In the genomic region with DNA sequence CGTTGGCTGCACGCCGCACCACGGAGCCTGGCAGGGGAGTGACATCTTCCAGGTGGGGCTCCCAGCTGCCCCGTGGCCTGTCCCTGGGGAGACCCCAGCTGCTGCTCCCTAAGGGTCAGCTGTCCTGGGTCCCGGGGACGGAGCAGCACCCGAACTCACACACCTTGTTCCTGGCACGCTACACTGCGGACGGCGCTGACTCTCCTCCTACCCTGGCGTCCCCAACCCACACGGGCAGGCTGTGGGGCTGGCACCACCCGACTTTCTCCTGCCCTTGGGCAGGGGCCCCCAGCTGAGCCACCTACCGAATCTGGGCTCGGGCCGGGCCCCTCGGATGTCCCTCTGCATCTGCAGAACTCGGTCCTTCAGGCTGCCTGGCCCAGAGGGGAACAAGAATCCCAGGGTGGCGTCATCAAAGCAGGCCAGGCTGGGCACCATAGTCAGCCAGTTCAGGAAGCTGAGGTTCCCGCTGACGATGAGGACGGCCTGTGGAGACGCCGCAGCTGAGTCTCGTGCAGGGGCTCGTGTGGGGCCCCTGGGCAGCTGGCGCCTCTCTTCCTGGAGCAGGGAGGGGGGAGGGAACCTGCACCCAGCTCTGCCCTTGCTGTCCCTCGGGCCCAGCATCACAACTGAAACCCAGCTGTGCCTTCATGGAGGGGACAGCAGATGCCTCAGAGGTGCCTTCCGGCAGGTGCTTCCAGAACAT, we compare ENCODE assay signal across 13 cellular contexts.
"Had no signal": no experiment of that assay in that cellular context is flagged by ENCODE, and none has a peak within 500 bp of the region (broad histone marks: within the 10 kb centered on the region; RNA-seq: fewer than 3 reads in every experiment).

No MANE protein-coding gene starts in this region.

- H3K4me1 Mint-ChIP-seq: T-helper 17 cell had no signal

- H3K36me3 ChIP-seq: cardiac muscle cell, right lobe of liver had no signal

- H3K4me3 Mint-ChIP-seq: activated T-helper 1 cell treated with anti-CD3 and anti-CD28 coated beads, Interleukin-12 subunit alpha, Interleukin-12 subunit beta, Interleukin-2, Interleukin-4 antibody, amounts not matched to agents 30 ng/mL and 10 ng/mL and 1 ng/mL, durations not matched to agents 14 hours and 24 hours and 36 hours; naive thymus-derived CD8-positive, alpha-beta T cell; T-helper 17 cell had no signal

- H3K9me3 Mint-ChIP-seq: activated T-helper 1 cell treated with anti-CD3 and anti-CD28 coated beads, Interleukin-12 subunit alpha, Interleukin-12 subunit beta, Interleukin-2, Interleukin-4 antibody, amounts not matched to agents 30 ng/mL and 10 ng/mL and 1 ng/mL, durations not matched to agents 14 hours and 24 hours and 36 hours; naive thymus-derived CD8-positive, alpha-beta T cell had no signal

- H3K9me3 ChIP-seq: gastroesophageal sphincter, neutrophil, right lobe of liver, stomach, testis, upper lobe of right lung had no signal

- H3K4me1 ChIP-seq: gastroesophageal sphincter, right lobe of liver, stomach, testis, upper lobe of right lung had no signal

- H3K27me3 ChIP-seq: cardiac muscle cell, gastroesophageal sphincter, neutrophil, right lobe of liver, stomach, testis, upper lobe of right lung had no signal

- H3K27ac ChIP-seq: cardiac muscle cell, gastroesophageal sphincter, neutrophil, right lobe of liver, stomach, testis, upper lobe of right lung had no signal

- ATAC-seq: gastroesophageal sphincter; left lobe of liver; naive thymus-derived CD8-positive, alpha-beta T cell; right lobe of liver; T-helper 17 cell; upper lobe of right lung had no signal

- H3K4me3 ChIP-seq: cardiac muscle cell, gastroesophageal sphincter, right lobe of liver, stomach, testis, upper lobe of right lung had no signal

- H3K27me3 Mint-ChIP-seq: naive thymus-derived CD8-positive, alpha-beta T cell; T-helper 17 cell had no signal

- H3K27ac Mint-ChIP-seq: activated T-helper 1 cell treated with anti-CD3 and anti-CD28 coated beads, Interleukin-12 subunit alpha, Interleukin-12 subunit beta, Interleukin-2, Interleukin-4 antibody, amounts not matched to agents 30 ng/mL and 10 ng/mL and 1 ng/mL, durations not matched to agents 14 hours and 24 hours and 36 hours; T-helper 17 cell had no signal

- DNase-seq: activated CD4-positive, alpha-beta T cell treated with anti-CD3 and anti-CD28 coated beads for 48 hours; activated naive CD4-positive, alpha-beta T cell; stomach; T-helper 17 cell; testis; upper lobe of right lung had no signal
